8 cellular contexts compared by ENCODE assay signal in the genomic region with DNA sequence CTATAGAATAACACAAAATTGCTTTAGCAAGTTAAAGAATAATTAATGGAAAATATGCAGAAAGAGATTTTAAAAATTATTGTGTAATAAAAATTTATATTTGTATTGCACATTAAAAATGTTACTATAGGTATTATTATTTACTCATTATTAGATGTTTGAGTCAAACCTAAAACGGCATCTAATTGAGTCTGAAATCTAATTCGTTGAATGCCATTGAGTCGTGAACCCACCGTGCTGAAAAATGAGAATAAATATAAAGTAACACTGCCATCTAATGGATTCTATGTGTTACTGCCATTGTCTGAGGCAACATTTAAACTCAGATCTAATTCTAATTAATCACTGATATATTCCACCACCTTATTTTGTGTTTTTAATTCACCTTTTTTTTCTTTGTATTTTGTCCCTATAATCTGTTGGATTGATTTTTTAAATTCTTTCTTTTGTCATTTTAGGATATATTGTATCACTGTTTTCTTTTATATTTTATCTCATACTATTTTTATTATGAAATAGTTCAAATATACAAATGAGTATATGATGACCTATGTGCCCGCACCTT.
DNase-seq lines count a peak whose midpoint lies in the region; ATAC-seq and TF ChIP-seq lines count a peak whose summit lies in the region.

No MANE protein-coding gene starts in this region.

- no peaks in the 10 kb centered on the region for H3K36me3 ChIP-seq in ascending aorta
- H3K36me3 ChIP-seq in tibial artery: no peaks in the 10 kb centered on the region

- H3K27ac ChIP-seq in ascending aorta (no peak overlapping the region), tibial artery (no peak overlapping the region)

- peaks cover 6% of the 10 kb centered on the region for H3K27me3 Mint-ChIP-seq in activated CD4-positive, alpha-beta T cell treated with anti-CD3 and anti-CD28 coated beads, Interleukin-2, amount 10 ng/mL, durations not matched to agents 24 days and 14 days
- H3K27me3 Mint-ChIP-seq in immature natural killer cell (ENCODE audit: low read depth in 3 of 3): peaks cover 0 to 2% (median 1%) of the 10 kb centered on the region in 3 donors
- H3K27me3 Mint-ChIP-seq in activated T-helper 2 cell treated with anti-CD3 and anti-CD28 coated beads, Interferon-gamma antibody, Interleukin-2, Interleukin-4, amounts not matched to agents 10 μg/mL and 5 μg/mL and 100 μg/mL, durations not matched to agents 14 hours and 24 hours and 36 hours (ENCODE audit: low read depth): no peaks in the 10 kb centered on the region

- no peaks in the 10 kb centered on the region for H3K9me3 Mint-ChIP-seq in activated CD4-positive, alpha-beta T cell treated with anti-CD3 and anti-CD28 coated beads, Interleukin-2, amount 10 ng/mL, durations not matched to agents 24 days and 14 days
- no peaks in the 10 kb centered on the region for H3K9me3 Mint-ChIP-seq in immature natural killer cell
- no peaks in the 10 kb centered on the region for H3K9me3 Mint-ChIP-seq in activated T-helper 2 cell treated with anti-CD3 and anti-CD28 coated beads, Interferon-gamma antibody, Interleukin-2, Interleukin-4, amounts not matched to agents 10 μg/mL and 5 μg/mL and 100 μg/mL, durations not matched to agents 14 hours and 24 hours and 36 hours

- H3K9me3 ChIP-seq in ascending aorta (no peaks in the 10 kb centered on the region), tibial artery (no peaks in the 10 kb centered on the region)

- intact Hi-C loops in activated CD4-positive, alpha-beta T cell treated with anti-CD3 and anti-CD28 coated beads, Interleukin-2, amount 10 ng/mL, durations not matched to agents 24 days and 14 days (cut with micrococcal nuclease): loop anchor here (1.0 to 10.0 kb wide), 8 partner anchors 19 to 631 kb away; partner anchors contain the start of genes PEX1 and RBM48
- intact Hi-C loops in ascending aorta (cut with DNase I): loop anchor here (2.0 to 10.0 kb wide), 4 partner anchors 221 to 631 kb away; partner anchors contain the start of genes CDK6, PEX1 and RBM48
- intact Hi-C loops in tibial artery (cut with DNase I; ENCODE audit: low total_unique reads): loop anchor here (5.0 to 10.0 kb wide), 2 partner anchors 223 to 441 kb away; no protein-coding TSS in a partner anchor
- intact Hi-C loops in activated T-helper 2 cell treated with anti-CD3 and anti-CD28 coated beads, Interferon-gamma antibody, Interleukin-2, Interleukin-4, amounts not matched to agents 10 μg/mL and 5 μg/mL and 100 μg/mL, durations not matched to agents 14 hours and 24 hours and 36 hours (cut with micrococcal nuclease): loop anchor here (1.0 to 5.0 kb wide), 5 partner anchors 153 to 528 kb away; partner anchors contain the start of genes PEX1 and RBM48

- H3K27me3 ChIP-seq in ascending aorta (no peaks in the 10 kb centered on the region), tibial artery (peaks cover 0 to under 1% of the 10 kb centered on the region in 2 donors)

- H3K36me3 Mint-ChIP-seq in activated CD4-positive, alpha-beta T cell treated with anti-CD3 and anti-CD28 coated beads, Interleukin-2, amount 10 ng/mL, durations not matched to agents 24 days and 14 days (ENCODE audit: low read depth): no peaks in the 10 kb centered on the region
- no peaks in the 10 kb centered on the region for H3K36me3 Mint-ChIP-seq in immature natural killer cell
- H3K36me3 Mint-ChIP-seq in activated T-helper 2 cell treated with anti-CD3 and anti-CD28 coated beads, Interferon-gamma antibody, Interleukin-2, Interleukin-4, amounts not matched to agents 10 μg/mL and 5 μg/mL and 100 μg/mL, durations not matched to agents 14 hours and 24 hours and 36 hours (ENCODE audit: low read depth): no peaks in the 10 kb centered on the region

- no peak overlapping the region for H3K4me3 Mint-ChIP-seq in activated CD4-positive, alpha-beta T cell treated with anti-CD3 and anti-CD28 coated beads, Interleukin-2, amount 10 ng/mL, durations not matched to agents 24 days and 14 days
- no peak overlapping the region for H3K4me3 Mint-ChIP-seq in immature natural killer cell
- no peak overlapping the region for H3K4me3 Mint-ChIP-seq in activated T-helper 2 cell treated with anti-CD3 and anti-CD28 coated beads, Interferon-gamma antibody, Interleukin-2, Interleukin-4, amounts not matched to agents 10 μg/mL and 5 μg/mL and 100 μg/mL, durations not matched to agents 14 hours and 24 hours and 36 hours (ENCODE audit: low read depth)

- ATAC-seq in HG02763 (IDR thresholded peaks at IDR 0.05; ENCODE audit: unreplicated experiment): peak; percentile 65

- H3K4me3 ChIP-seq in ascending aorta (no peak overlapping the region), tibial artery (no peak overlapping the region)

- peak; percentile 62 for DNase-seq in activated CD4-positive, alpha-beta T cell treated with anti-CD3 and anti-CD28 coated beads, Interleukin-2, amount 10 ng/mL, durations not matched to agents 24 days and 14 days
- no peak for DNase-seq in activated CD4-positive, alpha-beta T cell treated with anti-CD3 and anti-CD28 coated beads, Interleukin-2, amount 50 U/mL, for 4 hours
- DNase-seq in NCI-H2227 (lab: John Stamatoyannopoulos, UW; ENCODE audit: unreplicated experiment): peak; percentile 73
- no peak for DNase-seq in ascending aorta (ENCODE audit: low spot score in 2 of 2)
- DNase-seq in immature natural killer cell: peak; percentile 33 to 41 (median 40)
- DNase-seq in tibial artery: no peak
- no peak for DNase-seq in activated T-helper 2 cell treated with anti-CD3 and anti-CD28 coated beads, Interferon-gamma antibody, Interleukin-2, Interleukin-4, amounts not matched to agents 10 μg/mL and 5 μg/mL and 100 μg/mL, durations not matched to agents 14 hours and 24 hours and 36 hours (ENCODE audit: low spot score)

- H3K4me1 Mint-ChIP-seq in activated CD4-positive, alpha-beta T cell treated with anti-CD3 and anti-CD28 coated beads, Interleukin-2, amount 10 ng/mL, durations not matched to agents 24 days and 14 days: peaks cover 13% of the 10 kb centered on the region
- no peaks in the 10 kb centered on the region for H3K4me1 Mint-ChIP-seq in immature natural killer cell
- peaks cover 21% of the 10 kb centered on the region for H3K4me1 Mint-ChIP-seq in activated T-helper 2 cell treated with anti-CD3 and anti-CD28 coated beads, Interferon-gamma antibody, Interleukin-2, Interleukin-4, amounts not matched to agents 10 μg/mL and 5 μg/mL and 100 μg/mL, durations not matched to agents 14 hours and 24 hours and 36 hours (ENCODE audit: low read depth)

- no peak overlapping the region for H3K27ac Mint-ChIP-seq in activated CD4-positive, alpha-beta T cell treated with anti-CD3 and anti-CD28 coated beads, Interleukin-2, amount 10 ng/mL, durations not matched to agents 24 days and 14 days
- H3K27ac Mint-ChIP-seq in immature natural killer cell: no peak overlapping the region
- H3K27ac Mint-ChIP-seq in activated T-helper 2 cell treated with anti-CD3 and anti-CD28 coated beads, Interferon-gamma antibody, Interleukin-2, Interleukin-4, amounts not matched to agents 10 μg/mL and 5 μg/mL and 100 μg/mL, durations not matched to agents 14 hours and 24 hours and 36 hours: no peak overlapping the region

- TF ChIP-seq CTCF in ascending aorta (IDR thresholded peaks at IDR 0.05) (peak; percentile 66 to 79 (median 74)), tibial artery (IDR thresholded peaks at IDR 0.05) (peak; percentile 74 to 77)

- H3K4me1 ChIP-seq in ascending aorta: no peaks in the 10 kb centered on the region
- no peaks in the 10 kb centered on the region for H3K4me1 ChIP-seq in tibial artery

Comparison
In these comparisons a context has a peak if more than half of its experiments do, and no peak if none do; other contexts are left out.
1. DNase-seq: peak in activated CD4-positive, alpha-beta T cell treated with anti-CD3 and anti-CD28 coated beads, Interleukin-2, amount 10 ng/mL, durations not matched to agents 24 days and 14 days (single experiment), NCI-H2227 (single experiment) and immature natural killer cell (3 of 3); none in activated CD4-positive, alpha-beta T cell treated with anti-CD3 and anti-CD28 coated beads, Interleukin-2, amount 50 U/mL, for 4 hours (0 of 2), ascending aorta (0 of 2), tibial artery (0 of 2) and activated T-helper 2 cell treated with anti-CD3 and anti-CD28 coated beads, Interferon-gamma antibody, Interleukin-2, Interleukin-4, amounts not matched to agents 10 μg/mL and 5 μg/mL and 100 μg/mL, durations not matched to agents 14 hours and 24 hours and 36 hours (single experiment).